In genomic region chr11:129248618-129249017, GRCh38 we compare ENCODE assay signal across 13 cellular contexts. TPM values are rescaled to one million over a fixed set of nuclear protein-coding genes. Genes with fewer than 3 reads are reported as not detected.
DNase-seq lines count a peak whose midpoint lies in the region; ATAC-seq and TF ChIP-seq lines count a peak whose summit lies in the region.
"Had no signal": no experiment of that assay in that cellular context is flagged by ENCODE, and none has a peak within 500 bp of the region (broad histone marks: within the 10 kb centered on the region; RNA-seq: fewer than 3 reads in every experiment).

No MANE protein-coding gene starts in this region.

- no peaks in the 10 kb centered on the region for H3K36me3 ChIP-seq in heart right ventricle
- H3K36me3 ChIP-seq: transverse colon had no signal

- peaks cover 0 to 17% (median 0%) of the 10 kb centered on the region in 9 donors for H3K4me1 ChIP-seq in heart right ventricle

- intact Hi-C loops in heart right ventricle (cut with DNase I) = no loop called here

- 62 to 67% methylated on average over 4 of the region's 4 CpGs for WGBS in heart right ventricle, 2 donors

- H3K27ac ChIP-seq in heart right ventricle = no peak overlapping the region
- H3K27ac ChIP-seq: transverse colon had no signal

- no peak overlapping the region for H3K4me3 ChIP-seq in heart right ventricle
- H3K4me3 ChIP-seq: transverse colon had no signal

- DNase-seq in AG08396 (ENCODE audit: low spot score) (peak; percentile 39), HPDE6-E6E7 (ENCODE audit: extremely low spot score) (peak; percentile 16), astrocyte of the hippocampus (ENCODE audit: low read depth, low spot score) (peak; percentile 41), iris pigment epithelial cell (ENCODE audit: low read depth) (peak; percentile 79), heart right ventricle (no peak), NOMO-1 treated with dmso at 0.1 percent for 144 hours (lab: John Stamatoyannopoulos, UW; ENCODE audit: unreplicated experiment) (no peak), epidermal melanocyte (ENCODE audit: insufficient read length, low spot score) (no peak)
- DNase-seq: activated CD4-positive, alpha-beta T cell treated with anti-CD3 and anti-CD28 coated beads, Interleukin-2, amount 10 ng/mL, durations not matched to agents 7 days and 5 days; activated gamma-delta T cell treated with Interleukin-2 at 50 U/mL for 16 hours; hippocampal formation; NCI-H774; transverse colon had no signal

- no peak for TF ChIP-seq CTCF in heart right ventricle (IDR thresholded peaks at IDR 0.05)

- H3K27me3 ChIP-seq in heart right ventricle = no peaks in the 10 kb centered on the region
- H3K27me3 ChIP-seq: transverse colon had no signal

- H3K9me3 ChIP-seq in heart right ventricle = no peaks in the 10 kb centered on the region
- H3K9me3 ChIP-seq: transverse colon had no signal

- ATAC-seq in heart right ventricle (no peak), GM19452 (IDR thresholded peaks at IDR 0.05; ENCODE audit: unreplicated experiment) (no peak)

RNA-seq across cellular contexts. Expression of gene ARHGAP32, which starts 56.5 kb away (rescaled TPM):
- total RNA-seq in heart right ventricle = 1 to 10 TPM; 3.2 to 8.7 (median 5.0) TPM
- polyA plus RNA-seq in heart right ventricle = 1 to 10 TPM; 1.0 to 3.2 TPM

Comparison
In these comparisons a context has a peak if more than half of its experiments do, and no peak if none do; other contexts are left out.
1. DNase-seq: peak in AG08396 (single experiment), HPDE6-E6E7 (single experiment), astrocyte of the hippocampus (single experiment) and iris pigment epithelial cell (single experiment); none in heart right ventricle (0 of 2), NOMO-1 treated with dmso at 0.1 percent for 144 hours (single experiment) and epidermal melanocyte (single experiment).